In the genomic region with DNA sequence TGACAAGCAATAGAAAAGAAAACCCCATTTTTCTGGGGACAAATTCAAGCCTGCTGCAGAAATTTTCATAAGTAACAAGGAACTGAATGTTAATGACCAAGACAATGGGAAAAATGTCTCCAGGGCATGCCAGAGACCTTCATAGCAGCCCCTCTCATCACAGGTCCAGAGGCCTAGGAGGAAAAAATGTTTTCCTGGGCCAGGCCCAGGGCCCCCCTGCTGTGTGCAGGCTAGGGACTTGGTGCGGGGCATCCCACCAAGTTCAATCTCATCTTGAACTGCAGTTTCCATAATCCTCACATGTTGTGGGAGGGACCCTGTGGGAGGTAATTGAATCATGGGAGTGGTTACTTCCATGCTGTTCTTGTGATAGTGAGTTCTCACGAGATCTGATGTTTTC, we compare ENCODE assay signal across 36 cellular contexts.
"Had no signal": no experiment of that assay in that cellular context is flagged by ENCODE, and none has a peak within 500 bp of the region (broad histone marks: within the 10 kb centered on the region; RNA-seq: fewer than 3 reads in every experiment).

No MANE protein-coding gene starts in this region.

- H3K4me1 Mint-ChIP-seq: activated naive CD4-positive, alpha-beta T cell treated with anti-CD3 and anti-CD28 coated beads, Interleukin-2, amount 10 ng/mL, durations not matched to agents 7 days and 5 days; activated naive CD4-positive, alpha-beta T cell treated with anti-CD3 and anti-CD28 coated beads, Interleukin-2, amount 50 U/mL, for 24 hours; activated naive CD8-positive, alpha-beta T cell treated with anti-CD3 and anti-CD28 coated beads for 36 hours; activated naive CD8-positive, alpha-beta T cell treated with anti-CD3 and anti-CD28 coated beads, Interleukin-2, amount 10 ng/mL, durations not matched to agents 7 days and 5 days; activated naive CD8-positive, alpha-beta T cell treated with anti-CD3 and anti-CD28 coated beads, Interleukin-2, amount 50 U/mL, for 24 hours; activated T-helper 17 cell treated with anti-CD3 and anti-CD28 coated beads, Interleukin-2, amount 50 U/mL, for 72 hours; brain; central memory CD8-positive, alpha-beta T cell had no signal

- H3K36me3 ChIP-seq: adrenal gland, ascending aorta, brain microvascular endothelial cell, breast epithelium, cardiac muscle cell had no signal

- H3K27me3 Mint-ChIP-seq: activated naive CD4-positive, alpha-beta T cell treated with anti-CD3 and anti-CD28 coated beads, Interleukin-2, amount 10 ng/mL, durations not matched to agents 7 days and 5 days; activated naive CD4-positive, alpha-beta T cell treated with anti-CD3 and anti-CD28 coated beads, Interleukin-2, amount 50 U/mL, for 24 hours; activated naive CD8-positive, alpha-beta T cell; activated naive CD8-positive, alpha-beta T cell treated with anti-CD3 and anti-CD28 coated beads for 36 hours; activated naive CD8-positive, alpha-beta T cell treated with anti-CD3 and anti-CD28 coated beads, Interleukin-2, amount 10 ng/mL, durations not matched to agents 7 days and 5 days; activated naive CD8-positive, alpha-beta T cell treated with anti-CD3 and anti-CD28 coated beads, Interleukin-2, amount 50 U/mL, for 24 hours; activated T-cell treated with anti-CD3 and anti-CD28 coated beads, Interleukin-2, amount 50 U/mL, for 24 hours; activated T-helper 17 cell treated with anti-CD3 and anti-CD28 coated beads, Interleukin-2, amount 50 U/mL, for 72 hours; brain; central memory CD8-positive, alpha-beta T cell had no signal

- H3K4me3 ChIP-seq: adrenal gland, ascending aorta, body of pancreas, breast epithelium, cardiac muscle cell had no signal

- H3K27ac Mint-ChIP-seq: activated naive CD4-positive, alpha-beta T cell treated with anti-CD3 and anti-CD28 coated beads for 36 hours; activated naive CD4-positive, alpha-beta T cell treated with anti-CD3 and anti-CD28 coated beads, Interleukin-2, amount 10 ng/mL, durations not matched to agents 7 days and 5 days; activated naive CD4-positive, alpha-beta T cell treated with anti-CD3 and anti-CD28 coated beads, Interleukin-2, amount 50 U/mL, for 24 hours; activated naive CD4-positive, alpha-beta T cell treated with anti-CD3 and anti-CD28 coated beads, Interleukin-2, amount 50 U/mL, for 72 hours; activated naive CD8-positive, alpha-beta T cell; activated naive CD8-positive, alpha-beta T cell treated with anti-CD3 and anti-CD28 coated beads for 36 hours; activated naive CD8-positive, alpha-beta T cell treated with anti-CD3 and anti-CD28 coated beads, Interleukin-2, amount 10 ng/mL, durations not matched to agents 7 days and 5 days; activated naive CD8-positive, alpha-beta T cell treated with anti-CD3 and anti-CD28 coated beads, Interleukin-2, amount 50 U/mL, for 24 hours; activated T-cell treated with anti-CD3 and anti-CD28 coated beads, Interleukin-2, amount 50 U/mL, for 24 hours; activated T-cell treated with anti-CD3 and anti-CD28 coated beads, Interleukin-2, amount 50 U/mL, for 72 hours; activated T-helper 1 cell treated with anti-CD3 and anti-CD28 coated beads, Interleukin-12 subunit alpha, Interleukin-12 subunit beta, Interleukin-2, Interleukin-4 antibody, amounts not matched to agents 30 ng/mL and 10 ng/mL and 1 ng/mL, durations not matched to agents 14 hours and 24 hours and 36 hours; activated T-helper 17 cell treated with anti-CD3 and anti-CD28 coated beads, Interleukin-2, amount 50 U/mL, for 72 hours; activated T-helper 2 cell treated with anti-CD3 and anti-CD28 coated beads, Interferon-gamma antibody, Interleukin-2, Interleukin-4, amounts not matched to agents 10 μg/mL and 5 μg/mL and 100 μg/mL, durations not matched to agents 14 hours and 24 hours and 36 hours; brain had no signal

- DNase-seq: activated effector memory CD4-positive, alpha-beta T cell treated with anti-CD3 and anti-CD28 coated beads, Interleukin-2, amount 50 U/mL, for 16 hours; activated effector memory CD4-positive, alpha-beta T cell treated with Interleukin-2 at 50 U/mL for 16 hours; activated gamma-delta T cell; activated gamma-delta T cell treated with Interleukin-2 at 50 U/mL for 16 hours; activated naive CD4-positive, alpha-beta T cell; activated naive CD4-positive, alpha-beta T cell treated with anti-CD3 and anti-CD28 coated beads for 36 hours; activated naive CD4-positive, alpha-beta T cell treated with anti-CD3 and anti-CD28 coated beads, Interleukin-2, amount 10 ng/mL, durations not matched to agents 7 days and 5 days; activated naive CD4-positive, alpha-beta T cell treated with anti-CD3 and anti-CD28 coated beads, Interleukin-2, amount 50 U/mL, for 16 hours; activated naive CD4-positive, alpha-beta T cell treated with Interleukin-2 at 50 U/mL for 16 hours; activated naive CD8-positive, alpha-beta T cell treated with anti-CD3 and anti-CD28 coated beads for 36 hours; activated naive CD8-positive, alpha-beta T cell treated with anti-CD3 and anti-CD28 coated beads, Interleukin-2, amount 10 ng/mL, durations not matched to agents 7 days and 5 days; activated naive CD8-positive, alpha-beta T cell treated with anti-CD3 and anti-CD28 coated beads, Interleukin-2, amount 50 U/mL, for 24 hours; activated T-cell treated with anti-CD3 and anti-CD28 coated beads, Interleukin-2, amount 50 U/mL, for 24 hours; activated T-cell treated with anti-CD3 and anti-CD28 coated beads, Interleukin-2, amount 50 U/mL, for 4 hours; activated T-cell treated with anti-CD3 and anti-CD28 coated beads, Interleukin-2, amount 50 U/mL, for 48 hours; activated T-cell treated with anti-CD3 and anti-CD28 coated beads, Interleukin-2, amount 50 U/mL, for 72 hours; adrenal gland; amniotic stem cell; amygdala; anterior cingulate cortex; body of pancreas; brain microvascular endothelial cell; caudate nucleus; central memory CD4-positive, alpha-beta T cell; cerebellar nuclear complex had no signal

- H3K36me3 Mint-ChIP-seq: activated naive CD4-positive, alpha-beta T cell treated with anti-CD3 and anti-CD28 coated beads, Interleukin-2, amount 10 ng/mL, durations not matched to agents 7 days and 5 days; activated naive CD4-positive, alpha-beta T cell treated with anti-CD3 and anti-CD28 coated beads, Interleukin-2, amount 50 U/mL, for 24 hours; activated naive CD4-positive, alpha-beta T cell treated with anti-CD3 and anti-CD28 coated beads, Interleukin-2, amount 50 U/mL, for 72 hours; activated naive CD8-positive, alpha-beta T cell; activated naive CD8-positive, alpha-beta T cell treated with anti-CD3 and anti-CD28 coated beads for 36 hours; activated naive CD8-positive, alpha-beta T cell treated with anti-CD3 and anti-CD28 coated beads, Interleukin-2, amount 10 ng/mL, durations not matched to agents 7 days and 5 days; brain had no signal

- H3K27ac ChIP-seq: adrenal gland, ascending aorta, body of pancreas, brain microvascular endothelial cell, breast epithelium, cardiac muscle cell had no signal

- H3K9me3 Mint-ChIP-seq: activated T-helper 1 cell treated with anti-CD3 and anti-CD28 coated beads, Interleukin-12 subunit alpha, Interleukin-12 subunit beta, Interleukin-2, Interleukin-4 antibody, amounts not matched to agents 30 ng/mL and 10 ng/mL and 1 ng/mL, durations not matched to agents 14 hours and 24 hours and 36 hours had no signal

- H3K9me3 ChIP-seq: adrenal gland, ascending aorta, body of pancreas had no signal

- H3K4me3 Mint-ChIP-seq: activated naive CD4-positive, alpha-beta T cell treated with anti-CD3 and anti-CD28 coated beads for 36 hours; activated naive CD4-positive, alpha-beta T cell treated with anti-CD3 and anti-CD28 coated beads, Interleukin-2, amount 10 ng/mL, durations not matched to agents 7 days and 5 days; activated naive CD4-positive, alpha-beta T cell treated with anti-CD3 and anti-CD28 coated beads, Interleukin-2, amount 50 U/mL, for 24 hours; activated naive CD8-positive, alpha-beta T cell; activated naive CD8-positive, alpha-beta T cell treated with anti-CD3 and anti-CD28 coated beads for 36 hours; activated naive CD8-positive, alpha-beta T cell treated with anti-CD3 and anti-CD28 coated beads, Interleukin-2, amount 10 ng/mL, durations not matched to agents 7 days and 5 days; activated naive CD8-positive, alpha-beta T cell treated with anti-CD3 and anti-CD28 coated beads, Interleukin-2, amount 50 U/mL, for 24 hours; activated T-cell treated with anti-CD3 and anti-CD28 coated beads, Interleukin-2, amount 50 U/mL, for 24 hours; activated T-cell treated with anti-CD3 and anti-CD28 coated beads, Interleukin-2, amount 50 U/mL, for 4 hours; activated T-cell treated with anti-CD3 and anti-CD28 coated beads, Interleukin-2, amount 50 U/mL, for 72 hours; activated T-helper 1 cell treated with anti-CD3 and anti-CD28 coated beads, Interleukin-12 subunit alpha, Interleukin-12 subunit beta, Interleukin-2, Interleukin-4 antibody, amounts not matched to agents 30 ng/mL and 10 ng/mL and 1 ng/mL, durations not matched to agents 14 hours and 24 hours and 36 hours; activated T-helper 17 cell treated with anti-CD3 and anti-CD28 coated beads, Interleukin-2, amount 50 U/mL, for 72 hours; brain; central memory CD8-positive, alpha-beta T cell had no signal

- H3K4me1 ChIP-seq: adrenal gland, ascending aorta, body of pancreas, breast epithelium had no signal
